In the genomic region with DNA sequence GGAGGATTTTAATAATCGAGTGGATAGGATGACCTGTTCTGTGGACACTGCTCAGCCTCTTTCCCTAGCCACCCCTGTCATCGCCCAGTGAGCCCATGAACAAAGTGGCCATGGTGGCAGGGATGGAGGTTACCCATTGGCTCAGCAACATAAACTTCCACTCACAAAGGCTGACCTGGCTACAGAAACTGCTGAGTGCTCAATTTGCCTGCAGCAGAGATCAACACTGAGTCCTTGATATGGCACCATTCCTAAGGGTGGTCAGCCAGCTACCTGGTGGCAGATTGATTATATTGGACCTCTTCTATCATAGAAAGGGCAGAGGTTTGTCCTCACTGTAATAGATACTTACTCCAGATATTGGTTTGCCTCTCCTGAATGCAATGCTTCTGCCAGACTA, we compare ENCODE assay signal across 8 cellular contexts.
"Had no signal": no experiment of that assay in that cellular context is flagged by ENCODE, and none has a peak within 500 bp of the region (broad histone marks: within the 10 kb centered on the region; RNA-seq: fewer than 3 reads in every experiment).

No MANE protein-coding gene starts in this region.

- H3K4me3 ChIP-seq: GM12878 had no signal

- DNase-seq: GDM1, GF-D8 had no signal

- FAIRE-seq: G401.6, GM12878, GM12891, GM12892, GM18507, GM19239 had no signal

- ATAC-seq: GM12878 had no signal
